8 cellular contexts compared by ENCODE assay signal in genomic region chrX:103845165-103845653, GRCh38. TPM values are rescaled to one million over a fixed set of nuclear protein-coding genes. Genes with fewer than 3 reads are reported as not detected.
DNase-seq lines count a peak whose midpoint lies in the region; ATAC-seq, FAIRE-seq and TF ChIP-seq lines count a peak whose summit lies in the region.

No MANE protein-coding gene starts in this region.

- no peaks in the 10 kb centered on the region for H4K20me1 ChIP-seq in PC-3 (ENCODE audit: low read length)

- no peak overlapping the region for H2BK120ac ChIP-seq in trophoblast cell (ENCODE audit: insufficient read depth, low read length, poor library complexity)

- H3K79me2 ChIP-seq in PC-3 (ENCODE audit: low read length) (no peaks in the 10 kb centered on the region), trophoblast cell (ENCODE audit: control insufficient read depth, insufficient read depth, low read length, poor library complexity) (no peaks in the 10 kb centered on the region)

- no peak overlapping the region for H4K8ac ChIP-seq in trophoblast cell (ENCODE audit: low read depth, low read length)

- no peak overlapping the region for H3K4ac ChIP-seq in trophoblast cell (ENCODE audit: low read depth, low read length)

- H3K4me2 ChIP-seq in PC-3 (ENCODE audit: low read length) (peak overlapping the region; percentile 54), trophoblast cell (ENCODE audit: low read length) (no peak overlapping the region)

- TF ChIP-seq CTCF in D721Med (IDR thresholded peaks at IDR 0.05; ENCODE audit: insufficient read depth, missing control alignments) (peak; percentile 54), PC-3 (conservative IDR thresholded peaks at IDR 0.05; ENCODE audit: low read depth, low read length) (peak; percentile 84), coronary artery (IDR thresholded peaks at IDR 0.05) (no peak)

- intact Hi-C loops in PC-3 (cut with micrococcal nuclease) = loop anchor here (1.0 to 5.0 kb wide), 5 partner anchors 74 to 291 kb away; no protein-coding TSS in a partner anchor

- H3K9me3 ChIP-seq in PC-3 (ENCODE audit: low read length) = no peaks in the 10 kb centered on the region
- H3K9me3 ChIP-seq in trophoblast cell (ENCODE audit: insufficient read depth, low read depth, low read length) = no peaks in the 10 kb centered on the region

- POLR2A ChIA-PET in PC-3 (lab: Charles Lee; ENCODE audit: unreplicated experiment) = interaction anchor here (0.6 kb wide), 1 partner anchor 371 kb away, joined by 4 read pairs; no protein-coding TSS in a partner anchor

- H2BK12ac ChIP-seq in trophoblast cell (ENCODE audit: low read length) = no peak overlapping the region

- no CpG with 5 or more reads among the region's 4 CpGs for WGBS in trophoblast cell (ENCODE audit: extremely low coverage, insufficient coverage, insufficient read length)

- CTCF ChIA-PET in PC-3 (lab: Charles Lee) = interaction anchor here (0.5 to 1.7 kb wide), 6 partner anchors 22 to 323 kb away, joined by 3 to 14 read pairs (median 4); no protein-coding TSS in a partner anchor

- ATAC-seq in GM19438 (IDR thresholded peaks at IDR 0.05; ENCODE audit: low read depth, unreplicated experiment) (peak; percentile 89), HG03442 (IDR thresholded peaks at IDR 0.05; ENCODE audit: unreplicated experiment) (peak; percentile 82), PC-3 (peak; percentile 95)

- H3K4me3 ChIP-seq in PC-3 (ENCODE audit: low read length) = peak overlapping the region; percentile 13; the same call in 1 of the 2 replicates
- H3K4me3 ChIP-seq in trophoblast cell (ENCODE audit: low read depth, low read length) = no peak overlapping the region
- H3K4me3 ChIP-seq in coronary artery = no peak overlapping the region

- no peak overlapping the region for H3K9ac ChIP-seq in PC-3 (ENCODE audit: low read length)
- no peak overlapping the region for H3K9ac ChIP-seq in trophoblast cell (ENCODE audit: low read length)

- H3K79me1 ChIP-seq in trophoblast cell (ENCODE audit: low read length) = no peaks in the 10 kb centered on the region

- H2AK5ac ChIP-seq in trophoblast cell (ENCODE audit: low read length) = no peak overlapping the region

- no peaks in the 10 kb centered on the region for H3K27me3 ChIP-seq in PC-3 (ENCODE audit: low read length)
- H3K27me3 ChIP-seq in trophoblast cell (ENCODE audit: insufficient read depth, low read length) = no peaks in the 10 kb centered on the region

- H2AFZ ChIP-seq in PC-3 (ENCODE audit: low read length) (no peak overlapping the region), trophoblast cell (ENCODE audit: insufficient read depth, low read length, poor library complexity) (no peak overlapping the region)

- peaks cover 8% of the 10 kb centered on the region; the same call in 1 of the 2 replicates for H3K4me1 ChIP-seq in PC-3 (ENCODE audit: insufficient read depth, low read length)
- H3K4me1 ChIP-seq in trophoblast cell (ENCODE audit: control insufficient read depth in 1 of 2, insufficient read depth in 2 of 2, low read length in 2 of 2) = no peaks in the 10 kb centered on the region

- DNase-seq in D721Med (ENCODE audit: insufficient read length, low spot score) (no peak), PC-3 (peak; percentile 80), germinal center (ENCODE audit: low spot score) (peak; percentile 31), trophoblast cell (peak; percentile 40 to 76), coronary artery (ENCODE audit: low spot score) (no peak)
- peak; percentile 15 for DNase-seq in activated gamma-delta T cell treated with anti-CD3 and anti-CD28 coated beads, Interleukin-2, amount 50 U/mL, for 16 hours (ENCODE audit: low read depth)

- H4K91ac ChIP-seq in trophoblast cell (ENCODE audit: low read depth, low read length) = no peak overlapping the region

- BruUV-seq in PC-3 (replicated peaks; lab: Mats Ljungman, UMichigan) = no TSS peak

- no peak for FAIRE-seq in D721Med (lab: Jason Lieb, UNC)

- H3K36me3 ChIP-seq in PC-3 (ENCODE audit: low read depth, low read length) (no peaks in the 10 kb centered on the region), trophoblast cell (ENCODE audit: control insufficient read depth in 1 of 2, insufficient read depth in 2 of 2, low read length in 2 of 2) (no peaks in the 10 kb centered on the region)

- H2BK5ac ChIP-seq in trophoblast cell (ENCODE audit: low read depth, low read length, poor library complexity) = no peak overlapping the region

- H3K23ac ChIP-seq in trophoblast cell (ENCODE audit: low read length) = no peak overlapping the region

- H4K12ac ChIP-seq in trophoblast cell (ENCODE audit: low read depth, low read length) = no peak overlapping the region

- no peak overlapping the region for H3K27ac ChIP-seq in PC-3 (ENCODE audit: low read length)
- no peak overlapping the region for H3K27ac ChIP-seq in trophoblast cell (ENCODE audit: low read depth, low read length)
- no peak overlapping the region for H3K27ac ChIP-seq in coronary artery

- no peak overlapping the region for H3K18ac ChIP-seq in trophoblast cell (ENCODE audit: low read length)

- H3F3A ChIP-seq in PC-3 (ENCODE audit: low read length, unreplicated experiment) = no peaks in the 10 kb centered on the region

- no peak overlapping the region for H3K14ac ChIP-seq in trophoblast cell (ENCODE audit: low read length)

- no peaks in the 10 kb centered on the region for H3K9me2 ChIP-seq in PC-3 (replicated peaks; ENCODE audit: low read length)

RNA-seq across cellular contexts. Expression of gene RAB9B, which starts 13.2 kb away (rescaled TPM):
- total RNA-seq in PC-3 (2014; rRNA removed) = 1.2 and 1.5 TPM in 2 replicates
- 0.38 and 0.42 TPM in 2 replicates for polyA plus RNA-seq in trophoblast cell (2013)

Comparison
In these comparisons a context has a peak if more than half of its experiments do, and no peak if none do; other contexts are left out.
1. DNase-seq: peak in PC-3 (single experiment), activated gamma-delta T cell treated with anti-CD3 and anti-CD28 coated beads, Interleukin-2, amount 50 U/mL, for 16 hours (single experiment), germinal center (single experiment) and trophoblast cell (2 of 2); none in D721Med (single experiment) and coronary artery (single experiment).
2. Peak in every context shown above with its lines, with median percentiles within 50 percentile points of each other: ATAC-seq.